1 cellular context compared by ENCODE assay signal in the genomic region with DNA sequence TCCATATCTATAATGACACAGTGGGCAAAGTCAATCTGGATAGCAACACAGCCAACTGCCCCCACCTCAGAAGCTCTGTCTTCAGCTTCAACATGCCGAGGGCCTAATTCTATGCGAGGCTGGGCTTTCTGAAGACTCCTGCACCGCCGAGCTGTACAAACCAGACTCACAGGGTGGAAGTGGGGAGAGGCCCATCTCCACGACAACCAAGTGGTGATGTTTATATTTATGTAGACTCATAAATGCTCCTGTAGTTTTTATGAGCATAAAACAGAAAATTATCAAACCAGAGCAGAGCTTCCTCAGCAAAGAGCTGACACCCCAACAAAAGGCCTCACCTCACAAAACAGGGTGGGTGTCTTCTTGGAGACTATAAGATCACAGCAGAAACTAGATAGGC.
TF ChIP-seq lines count a peak whose summit lies in the region.

No MANE protein-coding gene starts in this region.

TF ChIP-seq in HepG2, 621 proteins besides CTCF, POLR2A, EP300 and RAD21 (continued from another document):
- TF ChIP-seq, protein P1, sequence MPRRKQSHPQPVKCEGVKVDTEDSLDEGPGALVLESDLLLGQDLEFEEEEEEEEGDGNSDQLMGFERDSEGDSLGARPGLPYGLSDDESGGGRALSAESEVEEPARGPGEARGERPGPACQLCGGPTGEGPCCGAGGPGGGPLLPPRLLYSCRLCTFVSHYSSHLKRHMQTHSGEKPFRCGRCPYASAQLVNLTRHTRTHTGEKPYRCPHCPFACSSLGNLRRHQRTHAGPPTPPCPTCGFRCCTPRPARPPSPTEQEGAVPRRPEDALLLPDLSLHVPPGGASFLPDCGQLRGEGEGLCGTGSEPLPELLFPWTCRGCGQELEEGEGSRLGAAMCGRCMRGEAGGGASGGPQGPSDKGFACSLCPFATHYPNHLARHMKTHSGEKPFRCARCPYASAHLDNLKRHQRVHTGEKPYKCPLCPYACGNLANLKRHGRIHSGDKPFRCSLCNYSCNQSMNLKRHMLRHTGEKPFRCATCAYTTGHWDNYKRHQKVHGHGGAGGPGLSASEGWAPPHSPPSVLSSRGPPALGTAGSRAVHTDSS (CRISPR knock-in tag; conservative IDR thresholded peaks at IDR 0.05) = no peak
- TF ChIP-seq CBX5 (CRISPR knock-in tag; IDR thresholded peaks at IDR 0.05; ENCODE audit: borderline replicate concordance) = no peak
